Comparison of ENCODE assay signal across 14 cellular contexts in genomic region chr10:132381726-132382125, GRCh38.
"Had no signal": no experiment of that assay in that cellular context is flagged by ENCODE, and none has a peak within 500 bp of the region (broad histone marks: within the 10 kb centered on the region; RNA-seq: fewer than 3 reads in every experiment).

No MANE protein-coding gene starts in this region.

- H3K36me3 Mint-ChIP-seq: activated naive CD4-positive, alpha-beta T cell treated with anti-CD3 and anti-CD28 coated beads, Interleukin-2, amount 10 ng/mL, durations not matched to agents 7 days and 5 days had no signal

- H3K27ac Mint-ChIP-seq: activated naive CD4-positive, alpha-beta T cell treated with anti-CD3 and anti-CD28 coated beads, Interleukin-2, amount 10 ng/mL, durations not matched to agents 7 days and 5 days had no signal

- H3K27me3 ChIP-seq: brain microvascular endothelial cell, spleen, thyroid gland had no signal

- H3K4me1 ChIP-seq: thyroid gland had no signal

- H3K36me3 ChIP-seq: brain microvascular endothelial cell, lower lobe of right lung, spleen, thyroid gland had no signal

- H3K27ac ChIP-seq: brain microvascular endothelial cell, coronary artery, lower lobe of right lung, thyroid gland had no signal

- ATAC-seq: left colon, lower lobe of right lung had no signal

- H3K9me3 Mint-ChIP-seq: activated naive CD4-positive, alpha-beta T cell treated with anti-CD3 and anti-CD28 coated beads, Interleukin-2, amount 10 ng/mL, durations not matched to agents 7 days and 5 days had no signal

- DNase-seq: activated CD4-positive, alpha-beta T cell treated with anti-CD3 and anti-CD28 coated beads, Interleukin-2, amount 50 U/mL, for 1 hour; activated T-cell treated with anti-CD3 and anti-CD28 coated beads, Interleukin-2, amount 50 U/mL, for 1 hour; brain microvascular endothelial cell; foreskin melanocyte; hippocampal formation; lower lobe of right lung; nucleus accumbens; stimulated activated naive CD4-positive, alpha-beta T cell; T-helper 9 cell; thyroid gland had no signal

- H3K9me3 ChIP-seq: lower lobe of right lung, spleen, thyroid gland had no signal

- H3K4me3 ChIP-seq: coronary artery, lower lobe of right lung, spleen, thyroid gland had no signal

- H3K4me3 Mint-ChIP-seq: activated naive CD4-positive, alpha-beta T cell treated with anti-CD3 and anti-CD28 coated beads, Interleukin-2, amount 10 ng/mL, durations not matched to agents 7 days and 5 days had no signal
